In the genomic region with DNA sequence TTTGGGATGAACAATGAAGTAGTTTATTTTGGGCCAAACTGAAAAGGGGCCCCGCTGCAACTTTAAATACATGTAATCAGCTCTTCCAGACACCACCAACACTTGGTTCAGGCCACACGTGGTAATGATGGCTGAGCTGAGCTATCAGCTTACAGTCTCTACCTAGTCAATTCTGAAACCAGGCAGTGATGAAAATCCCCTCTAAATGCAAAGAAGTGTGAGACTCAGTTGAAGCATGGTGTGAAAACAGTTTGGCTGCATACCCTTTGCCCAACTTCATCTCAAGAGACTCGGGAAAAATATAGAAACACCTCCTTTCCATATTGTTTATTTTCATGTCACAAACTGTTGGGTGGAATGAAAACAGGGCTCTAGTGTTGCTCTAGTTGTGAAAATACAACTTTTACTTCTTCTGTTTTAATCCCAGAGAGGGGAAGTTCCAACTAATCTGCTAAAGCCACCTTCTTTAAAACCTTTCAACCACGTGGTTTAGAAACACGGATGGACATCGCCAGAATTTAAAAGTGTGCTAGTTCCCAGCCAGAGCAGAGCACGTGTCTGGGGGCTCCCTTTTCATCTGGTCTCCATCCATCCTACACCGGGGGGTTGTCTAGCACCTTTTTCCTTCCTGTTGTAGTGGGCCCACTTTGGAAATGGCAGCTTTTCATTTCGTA, we compare ENCODE assay signal across 19 cellular contexts.
DNase-seq lines count a peak whose midpoint lies in the region; ATAC-seq lines count a peak whose summit lies in the region.
"Had no signal": no experiment of that assay in that cellular context is flagged by ENCODE, and none has a peak within 500 bp of the region (broad histone marks: within the 10 kb centered on the region; RNA-seq: fewer than 3 reads in every experiment).

No MANE protein-coding gene starts in this region.

- peak; percentile 84 for ATAC-seq in GM18498 (IDR thresholded peaks at IDR 0.05; ENCODE audit: unreplicated experiment)
- peak; percentile 88 for ATAC-seq in GM19395 (IDR thresholded peaks at IDR 0.05; ENCODE audit: unreplicated experiment)
- ATAC-seq in HG02798 (IDR thresholded peaks at IDR 0.05; ENCODE audit: poor library complexity, unreplicated experiment) = peak; percentile 62
- no peak for ATAC-seq in HG03521 (IDR thresholded peaks at IDR 0.05; ENCODE audit: unreplicated experiment)
- no peak for ATAC-seq in aorta (ENCODE audit: low FRiP score)
- ATAC-seq: activated CD4-positive, alpha-beta T cell treated with anti-CD3 and anti-CD28 coated beads for 36 hours; K562; right cardiac atrium had no signal

- 33 to 36% methylated on average over 9 of the region's 9 CpGs for WGBS in aorta, 2 donors

- H3K4me3 ChIP-seq in aorta (ENCODE audit: low read length in 2 of 2) = no peak overlapping the region
- H3K4me3 ChIP-seq: colonic mucosa, K562, left ventricle myocardium inferior had no signal

- H3K27ac ChIP-seq in aorta (ENCODE audit: low read depth in 1 of 2, low read length in 2 of 2) = no peak overlapping the region
- H3K27ac ChIP-seq: colonic mucosa, left ventricle myocardium inferior had no signal

- intact Hi-C loops in aorta (cut with DNase I) = no loop called here

- H3K27me3 ChIP-seq in aorta (ENCODE audit: control insufficient read depth in 1 of 2, insufficient read depth in 2 of 2, low read length in 1 of 2) = no peaks in the 10 kb centered on the region
- H3K27me3 ChIP-seq: colonic mucosa had no signal

- H3K36me3 ChIP-seq in aorta (ENCODE audit: control insufficient read depth in 1 of 2, insufficient read depth in 2 of 2, low read length in 1 of 2) = no peaks in the 10 kb centered on the region
- H3K36me3 ChIP-seq: colonic mucosa, left ventricle myocardium inferior had no signal

- H3K9me3 ChIP-seq in aorta (ENCODE audit: control insufficient read depth, low read length) = no peaks in the 10 kb centered on the region
- H3K9me3 ChIP-seq: colonic mucosa, left ventricle myocardium inferior had no signal

- DNase-seq in MV-4-11 (lab: John Stamatoyannopoulos, UW) (peak; percentile 59), aorta (no peak), germinal center (ENCODE audit: low spot score) (no peak), GOT3 (lab: John Stamatoyannopoulos, UW) (no peak)
- DNase-seq: activated CD4-positive, alpha-beta T cell treated with anti-CD3 and anti-CD28 coated beads for 36 hours; activated naive CD4-positive, alpha-beta T cell treated with anti-CD3 and anti-CD28 coated beads, Interleukin-2, amount 10 ng/mL, durations not matched to agents 7 days and 5 days; CD4-positive, alpha-beta T cell; colonic mucosa; left ventricle myocardium inferior; NCI-H1092 treated with DMSO at 0.1 percent for 48 hours; NCI-H2227 treated with DMSO at 0.1 percent for 48 hours; occipital lobe; right cardiac atrium; T-helper 9 cell had no signal

- no peaks in the 10 kb centered on the region for H3K4me1 ChIP-seq in aorta (ENCODE audit: control insufficient read depth in 1 of 2, insufficient read depth in 2 of 2, low read length in 2 of 2)
- H3K4me1 ChIP-seq: colonic mucosa, left ventricle myocardium inferior had no signal

Comparison
In these comparisons a context has a peak if more than half of its experiments do, and no peak if none do; other contexts are left out.
1. ATAC-seq: peak in GM18498 (single experiment), GM19395 (single experiment) and HG02798 (single experiment); none in HG03521 (single experiment) and aorta (single experiment).